ENCODE assay signal across 8 cellular contexts in genomic region chr7:133081605-133082389, GRCh38. TPM values are rescaled to one million over a fixed set of nuclear protein-coding genes. Genes with fewer than 3 reads are reported as not detected.
A peak's percentile ranks its signal among the peaks of the same experiment; 100 is the strongest.
DNase-seq lines count a peak whose midpoint lies in the region; ATAC-seq lines count a peak whose summit lies in the region.

TSS of gene CHCHD3 (minus strand) at chr7:133082090. CDS start at chr7:133081937, 153 bp downstream.

- H3K27me3 ChIP-seq in BLaER1 treated with 17β-estradiol and CSF1 and Interleukin-3, amounts not matched to agents 10 nM and 100 nM = no peaks in the 10 kb centered on the region

- peaks cover 4 to 26% (median 18%) of the 10 kb centered on the region in 10 experiments; a peak in 19 of 20 replicates for H3K4me1 ChIP-seq in BLaER1 treated with 17β-estradiol and CSF1 and Interleukin-3, amounts not matched to agents 10 nM and 100 nM

- no peaks in the 10 kb centered on the region for H3K9me3 ChIP-seq in BLaER1 treated with 17β-estradiol and CSF1 and Interleukin-3, amounts not matched to agents 10 nM and 100 nM (replicated peaks in 1 of 11)

- peaks cover 0 to 37% (median 29%) of the 10 kb centered on the region in 11 experiments; a peak in 19 of 22 replicates for H3K36me3 ChIP-seq in BLaER1 treated with 17β-estradiol and CSF1 and Interleukin-3, amounts not matched to agents 10 nM and 100 nM

- H3K27ac ChIP-seq in BLaER1 treated with 17β-estradiol and CSF1 and Interleukin-3, amounts not matched to agents 10 nM and 100 nM = peak within 1 kb of the TSS; percentile 72 to 94 (median 91)

- H3K4me3 ChIP-seq in BLaER1 treated with 17β-estradiol and CSF1 and Interleukin-3, amounts not matched to agents 10 nM and 100 nM = peak within 1 kb of the TSS; percentile 83 to 98 (median 87)

- ATAC-seq in GM19351 (IDR thresholded peaks at IDR 0.05; ENCODE audit: unreplicated experiment) (peak; percentile 99), HG03521 (IDR thresholded peaks at IDR 0.05; ENCODE audit: unreplicated experiment) (peak; percentile 100), left colon (peak; percentile 98)

- DNase-seq in NCI-H748 (lab: John Stamatoyannopoulos, UW; ENCODE audit: unreplicated experiment) (peak; percentile 99), cortex of kidney (lab: John Stamatoyannopoulos, UW) (peak; percentile 84), left colon (peak; percentile 96 to 98)
- peak; percentile 94 for DNase-seq in activated CD4-positive, alpha-beta T cell treated with anti-CD3 and anti-CD28 coated beads, Interleukin-2, amount 50 U/mL, for 1 hour
- DNase-seq in stimulated activated CD4-positive, alpha-beta T cell treated with anti-CD3 and anti-CD28 coated beads, Interleukin-1b, Interleukin-23, amount 100 ng/mL, for 48 hours = peak; percentile 97

- H4K20me1 ChIP-seq in BLaER1 treated with 17β-estradiol and CSF1 and Interleukin-3, amounts not matched to agents 10 nM and 100 nM = peaks cover 7 to 47% (median 38%) of the 10 kb centered on the region in 11 experiments; a peak in 17 of 22 replicates

- H3K4me2 ChIP-seq in BLaER1 treated with 17β-estradiol and CSF1 and Interleukin-3, amounts not matched to agents 10 nM and 100 nM = peak within 1 kb of the TSS; percentile 85 to 99 (median 94)

- intact Hi-C loops in left colon (cut with DNase I, micrococcal nuclease) = loop anchor here in 1 of 2 donors (10.0 kb wide), 1 partner anchor 1233 kb away; the partner anchor contains the start of gene SLC35B4

- peak within 1 kb of the TSS; percentile 86 to 95 (median 93) for H3K9ac ChIP-seq in BLaER1 treated with 17β-estradiol and CSF1 and Interleukin-3, amounts not matched to agents 10 nM and 100 nM

RNA-seq across cellular contexts. Expression of gene CHCHD3, which starts in this region (rescaled TPM):
- 10 to 100 TPM; 69.3 to 95.6 TPM for total RNA-seq in left colon

Comparison
In these comparisons a context has a peak if more than half of its experiments do, and no peak if none do; other contexts are left out.
1. Peak in every context shown above with its lines: DNase-seq, ATAC-seq, H3K4me3 ChIP-seq and H3K27ac ChIP-seq.